30 cellular contexts compared by ENCODE assay signal in the genomic region with DNA sequence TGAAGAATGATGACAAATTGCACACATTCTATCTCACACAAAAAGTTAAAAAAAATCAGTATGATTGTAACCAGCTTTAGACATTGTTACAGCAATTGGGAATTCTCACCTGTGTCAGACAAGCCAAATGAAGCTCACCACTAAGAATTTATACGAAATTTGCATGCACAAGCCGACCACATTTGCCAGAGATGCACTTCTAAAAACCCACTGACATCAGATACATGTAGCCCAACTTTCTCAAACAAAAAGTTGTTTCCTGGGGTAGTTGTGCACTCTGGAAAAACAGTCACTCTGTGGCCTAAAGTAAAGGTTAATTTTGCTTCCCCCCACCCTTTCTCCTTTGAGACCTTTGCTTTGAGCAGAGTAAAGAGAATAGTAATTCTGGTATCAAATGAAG.
"Had no signal": no experiment of that assay in that cellular context is flagged by ENCODE, and none has a peak within 500 bp of the region (broad histone marks: within the 10 kb centered on the region; RNA-seq: fewer than 3 reads in every experiment).

No MANE protein-coding gene starts in this region.

- H3K36me3 ChIP-seq: esophagus muscularis mucosa, heart left ventricle, pancreas, prostate gland, sigmoid colon, suprapubic skin, tibial artery, upper lobe of right lung had no signal

- H3K27me3 ChIP-seq: esophagus muscularis mucosa, foreskin keratinocyte, heart left ventricle, pancreas, sigmoid colon, suprapubic skin, tibial artery, upper lobe of right lung had no signal

- FAIRE-seq: colon, kidney, pancreas, small intestine had no signal

- H3K4me3 Mint-ChIP-seq: activated B cell treated with CpG ODN at 0.5 μM for 24 hours; activated naive CD4-positive, alpha-beta T cell treated with anti-CD3 and anti-CD28 coated beads for 36 hours; immature natural killer cell; stimulated activated effector memory CD8-positive, alpha-beta T cell treated with anti-CD3 and anti-CD28 coated beads, Interleukin-12 subunit alpha, Interleukin-12 subunit beta, amount 100 ng/mL, for 72 hours; T-helper 2 cell treated with Interferon-gamma antibody and Interleukin-4, amounts not matched to agents 5 μg/mL and 100 μg/mL, for 36 hours had no signal

- H3K4me3 ChIP-seq: esophagus muscularis mucosa, heart left ventricle, pancreas, prostate gland, sigmoid colon, suprapubic skin, tibial artery, upper lobe of right lung had no signal

- H3K9me3 ChIP-seq: esophagus muscularis mucosa, heart left ventricle, pancreas, prostate gland, sigmoid colon, suprapubic skin, tibial artery, upper lobe of right lung had no signal

- DNase-seq: activated B cell treated with CpG ODN at 0.5 μM for 24 hours; activated CD4-positive, alpha-beta T cell treated with anti-CD3 and anti-CD28 coated beads, Interleukin-2, amount 50 U/mL, for 4 hours; activated CD8-positive, alpha-beta memory T cell treated with anti-CD3 and anti-CD28 coated beads, Interleukin-2, amount 50 U/mL, for 4 hours; activated effector memory CD4-positive, alpha-beta T cell treated with Interleukin-2 at 50 U/mL for 16 hours; activated naive CD4-positive, alpha-beta T cell treated with anti-CD3 and anti-CD28 coated beads for 36 hours; activated T-cell treated with anti-CD3 and anti-CD28 coated beads, Interleukin-2, amount 50 U/mL, for 1 hour; anterior cingulate cortex; dermis blood vessel endothelial cell; effector CD4-positive, alpha-beta T cell; foreskin keratinocyte; heart left ventricle; hypothalamus; immature natural killer cell; kidney; left colon; mammary epithelial cell; nucleus accumbens; pancreas; retina; sigmoid colon; small intestine; stimulated activated CD4-positive, alpha-beta T cell treated with anti-CD3 and anti-CD28 coated beads, Interleukin-4, amount 100 ng/mL, for 24 hours; tibial artery; upper lobe of right lung had no signal

- H3K9me3 Mint-ChIP-seq: activated B cell treated with CpG ODN at 0.5 μM for 24 hours; immature natural killer cell; stimulated activated effector memory CD8-positive, alpha-beta T cell treated with anti-CD3 and anti-CD28 coated beads, Interleukin-12 subunit alpha, Interleukin-12 subunit beta, amount 100 ng/mL, for 72 hours had no signal

- H3K27ac Mint-ChIP-seq: activated B cell treated with CpG ODN at 0.5 μM for 24 hours; activated naive CD4-positive, alpha-beta T cell treated with anti-CD3 and anti-CD28 coated beads for 36 hours; stimulated activated effector memory CD8-positive, alpha-beta T cell treated with anti-CD3 and anti-CD28 coated beads, Interleukin-12 subunit alpha, Interleukin-12 subunit beta, amount 100 ng/mL, for 72 hours; T-helper 2 cell treated with Interferon-gamma antibody and Interleukin-4, amounts not matched to agents 5 μg/mL and 100 μg/mL, for 36 hours had no signal

- H3K4me1 ChIP-seq: esophagus muscularis mucosa, foreskin keratinocyte, heart left ventricle, pancreas, prostate gland, sigmoid colon, suprapubic skin, tibial artery, upper lobe of right lung had no signal

- H3K27ac ChIP-seq: esophagus muscularis mucosa, foreskin keratinocyte, heart left ventricle, pancreas, prostate gland, sigmoid colon, suprapubic skin, tibial artery, upper lobe of right lung had no signal

- H3K4me1 Mint-ChIP-seq: activated B cell treated with CpG ODN at 0.5 μM for 24 hours had no signal

- ATAC-seq: foreskin keratinocyte; heart left ventricle; left colon; pancreas; stimulated activated effector memory CD8-positive, alpha-beta T cell treated with anti-CD3 and anti-CD28 coated beads, Interleukin-12 subunit alpha, Interleukin-12 subunit beta, amount 100 ng/mL, for 72 hours; upper lobe of right lung had no signal

- H3K36me3 Mint-ChIP-seq: immature natural killer cell had no signal
